ENCODE assay signal across 27 cellular contexts in the genomic region with DNA sequence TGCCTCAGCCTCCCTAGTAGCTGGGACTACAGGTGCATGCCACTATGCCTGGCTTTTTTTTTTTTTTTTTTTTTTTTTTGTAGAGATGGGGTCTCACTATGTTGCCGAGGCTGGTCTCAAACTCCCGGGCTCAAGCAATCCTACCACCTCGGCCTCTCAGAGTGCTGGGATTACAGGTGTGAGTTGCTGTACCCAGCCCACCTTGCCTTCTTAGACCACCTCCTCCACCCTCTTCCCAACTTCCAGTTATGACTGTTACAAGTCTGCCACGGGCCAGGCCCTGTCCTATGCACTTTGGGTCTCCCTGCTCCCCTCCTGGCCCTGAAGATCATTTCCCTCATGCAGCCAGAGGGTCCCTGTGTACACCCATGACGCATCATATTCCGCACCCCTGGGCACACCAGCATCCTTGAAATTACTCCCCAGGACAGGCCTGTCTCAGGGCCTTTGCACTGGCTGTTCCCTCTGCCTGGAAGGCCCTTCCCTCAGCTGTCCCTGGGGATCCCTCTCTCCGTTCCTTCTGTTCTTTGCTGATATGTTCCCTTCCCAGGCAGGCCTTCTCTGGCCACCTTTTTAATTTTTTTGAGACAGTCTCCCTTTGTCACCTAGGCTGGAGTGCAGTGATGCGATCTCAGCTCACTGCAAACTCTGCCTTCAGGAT. TPM values are rescaled to one million over a fixed set of nuclear protein-coding genes. Genes with fewer than 3 reads are reported as not detected.
"Had no signal": no experiment of that assay in that cellular context is flagged by ENCODE, and none has a peak within 500 bp of the region (broad histone marks: within the 10 kb centered on the region; RNA-seq: fewer than 3 reads in every experiment).

No MANE protein-coding gene starts in this region.

- H3K27me3 ChIP-seq: adrenal gland, esophagus muscularis mucosa, spleen, testis, vagina had no signal

- H3K4me1 ChIP-seq: adrenal gland, testis, vagina had no signal

- H3K4me3 ChIP-seq: adrenal gland, esophagus muscularis mucosa, spleen, testis, vagina had no signal

- H3K36me3 Mint-ChIP-seq: activated naive CD4-positive, alpha-beta T cell treated with anti-CD3 and anti-CD28 coated beads, Interleukin-2, amount 50 U/mL, for 24 hours; type B pancreatic cell had no signal

- H3K9me3 ChIP-seq: adrenal gland, esophagus muscularis mucosa, spleen, testis, vagina had no signal

- ATAC-seq: activated CD4-positive, CD25-positive, alpha-beta regulatory T cell treated with anti-CD3 and anti-CD28 coated beads, Interleukin-2, amount 50 U/mL, for 24 hours; effector memory CD8-positive, alpha-beta T cell; left ventricle myocardium superior had no signal

- H3K27ac ChIP-seq: adrenal gland, esophagus muscularis mucosa, spleen, testis, vagina, VCaP had no signal

- H3K4me3 Mint-ChIP-seq: activated CD4-positive, alpha-beta memory T cell treated with anti-CD3 and anti-CD28 coated beads, Interleukin-2, amount 10 ng/mL, durations not matched to agents 7 days and 5 days; activated CD4-positive, alpha-beta T cell treated with anti-CD3 and anti-CD28 coated beads, Interleukin-2, amount 10 ng/mL, durations not matched to agents 24 days and 14 days; activated naive CD4-positive, alpha-beta T cell treated with anti-CD3 and anti-CD28 coated beads, Interleukin-2, amount 50 U/mL, for 24 hours; effector memory CD8-positive, alpha-beta T cell; nephron progenitor cell; type B pancreatic cell had no signal

- H3K9me3 Mint-ChIP-seq: activated CD4-positive, alpha-beta memory T cell treated with anti-CD3 and anti-CD28 coated beads, Interleukin-2, amount 10 ng/mL, durations not matched to agents 7 days and 5 days; activated CD4-positive, alpha-beta T cell treated with anti-CD3 and anti-CD28 coated beads, Interleukin-2, amount 10 ng/mL, durations not matched to agents 24 days and 14 days; activated naive CD4-positive, alpha-beta T cell treated with anti-CD3 and anti-CD28 coated beads, Interleukin-2, amount 50 U/mL, for 24 hours; effector memory CD8-positive, alpha-beta T cell; type B pancreatic cell had no signal

- H3K27me3 Mint-ChIP-seq: activated CD4-positive, alpha-beta memory T cell treated with anti-CD3 and anti-CD28 coated beads, Interleukin-2, amount 10 ng/mL, durations not matched to agents 7 days and 5 days; activated CD4-positive, alpha-beta T cell treated with anti-CD3 and anti-CD28 coated beads, Interleukin-2, amount 10 ng/mL, durations not matched to agents 24 days and 14 days; activated naive CD4-positive, alpha-beta T cell treated with anti-CD3 and anti-CD28 coated beads, Interleukin-2, amount 50 U/mL, for 24 hours; effector memory CD8-positive, alpha-beta T cell; type B pancreatic cell had no signal

- FAIRE-seq: astrocyte, frontal cortex had no signal

- DNase-seq: activated CD4-positive, alpha-beta memory T cell treated with anti-CD3 and anti-CD28 coated beads, Interleukin-2, amount 10 ng/mL, durations not matched to agents 7 days and 5 days; activated CD4-positive, alpha-beta T cell treated with anti-CD3 and anti-CD28 coated beads, Interleukin-2, amount 10 ng/mL, durations not matched to agents 24 days and 14 days; activated gamma-delta T cell; adrenal gland; central memory CD4-positive, alpha-beta T cell; effector memory CD8-positive, alpha-beta T cell; glutamatergic neuron; hippocampal formation; left ventricle myocardium superior; midbrain; nephron progenitor cell; occipital lobe; spleen; stimulated activated CD4-positive, alpha-beta T cell treated with anti-CD3 and anti-CD28 coated beads, Interleukin-4, amount 100 ng/mL, for 1 hour; stimulated activated naive CD4-positive, alpha-beta T cell; testis had no signal

- H3K36me3 ChIP-seq: adrenal gland had no signal

- H3K27ac Mint-ChIP-seq: activated CD4-positive, alpha-beta memory T cell treated with anti-CD3 and anti-CD28 coated beads, Interleukin-2, amount 10 ng/mL, durations not matched to agents 7 days and 5 days; activated CD4-positive, alpha-beta T cell treated with anti-CD3 and anti-CD28 coated beads, Interleukin-2, amount 10 ng/mL, durations not matched to agents 24 days and 14 days; activated naive CD4-positive, alpha-beta T cell treated with anti-CD3 and anti-CD28 coated beads, Interleukin-2, amount 50 U/mL, for 24 hours; nephron progenitor cell; type B pancreatic cell had no signal

RNA-seq across cellular contexts. Expression of gene LGALS4, which starts 3.0 kb away (rescaled TPM):
- total RNA-seq: dermis microvascular lymphatic vessel endothelial cell, renal cortical epithelial cell, vagina had no signal

RNA-seq across cellular contexts. Expression of gene LGALS7B, which starts 20.7 kb away (rescaled TPM):
- total RNA-seq: activated CD4-positive, alpha-beta memory T cell treated with anti-CD3 and anti-CD28 coated beads, Interleukin-2, amount 10 ng/mL, durations not matched to agents 7 days and 5 days; activated CD4-positive, alpha-beta T cell treated with anti-CD3 and anti-CD28 coated beads, Interleukin-2, amount 10 ng/mL, durations not matched to agents 24 days and 14 days; adrenal gland; astrocyte; esophagus muscularis mucosa; frontal cortex; left ventricle myocardium superior; occipital lobe; renal cortical epithelial cell; T-helper 2 cell treated with Interferon-gamma antibody and Interleukin-4, amounts not matched to agents 100 ng/mL and 5 ng/mL, for 36 hours had no signal

RNA-seq across cellular contexts. Expression of gene LGALS7, which starts 36.4 kb away (rescaled TPM):
- total RNA-seq: activated CD4-positive, alpha-beta memory T cell treated with anti-CD3 and anti-CD28 coated beads, Interleukin-2, amount 10 ng/mL, durations not matched to agents 7 days and 5 days; activated CD4-positive, alpha-beta T cell treated with anti-CD3 and anti-CD28 coated beads, Interleukin-2, amount 10 ng/mL, durations not matched to agents 24 days and 14 days; adrenal gland; astrocyte; dermis microvascular lymphatic vessel endothelial cell; esophagus muscularis mucosa; frontal cortex; left ventricle myocardium superior; renal cortical epithelial cell; T-helper 2 cell treated with Interferon-gamma antibody and Interleukin-4, amounts not matched to agents 100 ng/mL and 5 ng/mL, for 36 hours; testis had no signal
- polyA plus RNA-seq: adrenal gland had no signal
